Comparison of ENCODE assay signal across 1 cellular context in genomic region chr7:2555121-2556052, GRCh38.
TF ChIP-seq lines count a peak whose summit lies in the region.

BRAT1 (minus strand) TSS chr7:2555524; CDS start chr7:2554431, 1,093 bp downstream.

TF ChIP-seq in HepG2, 621 proteins besides CTCF, POLR2A, EP300 and RAD21 (continued from another document and continues in another):
- TF ChIP-seq ZNF891 (CRISPR knock-in tag; IDR thresholded peaks at IDR 0.05) (peak; percentile 65; the same call in 1 of the 2 replicates), ZNF691 (CRISPR knock-in tag; IDR thresholded peaks at IDR 0.05; ENCODE audit: borderline replicate concordance, low read depth) (0 out of 2 replicates have a peak, but pooled peaks have one; percentile 58), FOSL2 (CRISPR knock-in tag; IDR thresholded peaks at IDR 0.05) (0 out of 2 replicates have a peak, but pooled peaks have one; percentile 7), ZBTB20 (CRISPR knock-in tag; IDR thresholded peaks at IDR 0.05; ENCODE audit: borderline replicate concordance, low read depth) (no peak), HNRNPLL (IDR thresholded peaks at IDR 0.05; ENCODE audit: low read depth, low read length, poor library complexity, severe bottlenecking) (peak; percentile 53), SAP130 (CRISPR knock-in tag; IDR thresholded peaks at IDR 0.05; ENCODE audit: low read depth) (peak; percentile 68), ELF1 (CRISPR knock-in tag; IDR thresholded peaks at IDR 0.05) (no peak), SRSF1 (optimal IDR thresholded peaks at IDR 0.05; ENCODE audit: low read depth, low read length) (no peak), BCL6 (CRISPR knock-in tag; IDR thresholded peaks at IDR 0.05) (0 out of 2 replicates have a peak, but pooled peaks have one; percentile 7), HNF1B (CRISPR knock-in tag; IDR thresholded peaks at IDR 0.05) (peak; percentile 81), ERF (CRISPR knock-in tag; IDR thresholded peaks at IDR 0.05) (peak; percentile 45; the same call in 1 of the 2 replicates), ZBTB33 (CRISPR knock-in tag; IDR thresholded peaks at IDR 0.05) (peak; percentile 7; the same call in 1 of the 2 replicates), RNF2 (conservative IDR thresholded peaks at IDR 0.05; ENCODE audit: low read depth) (no peak), TFDP1 (CRISPR knock-in tag; IDR thresholded peaks at IDR 0.05; ENCODE audit: borderline replicate concordance) (no peak), ZNF441 (CRISPR knock-in tag; IDR thresholded peaks at IDR 0.05; ENCODE audit: borderline replicate concordance) (no peak; the same call in 1 of the 2 replicates), FOXK2 (IDR thresholded peaks at IDR 0.05) (peak; percentile 95), ZSCAN9 (CRISPR knock-in tag; IDR thresholded peaks at IDR 0.05; ENCODE audit: borderline replicate concordance) (0 out of 2 replicates have a peak, but pooled peaks have one; percentile 8), TAF1 (CRISPR knock-in tag; IDR thresholded peaks at IDR 0.05) (peak; percentile 55), PAWR (CRISPR knock-in tag; IDR thresholded peaks at IDR 0.05; ENCODE audit: borderline replicate concordance) (0 out of 2 replicates have a peak, but pooled peaks have one; percentile 67), CEBPG (CRISPR knock-in tag; IDR thresholded peaks at IDR 0.05) (peak; percentile 22; the same call in 1 of the 2 replicates), ZNF33A (CRISPR knock-in tag; IDR thresholded peaks at IDR 0.05; ENCODE audit: borderline replicate concordance) (no peak), ZNF607 (CRISPR knock-in tag; IDR thresholded peaks at IDR 0.05; ENCODE audit: borderline replicate concordance) (0 out of 2 replicates have a peak, but pooled peaks have one; percentile 73), ZSCAN21 (CRISPR knock-in tag; IDR thresholded peaks at IDR 0.05; ENCODE audit: borderline replicate concordance) (peak; percentile 45; the same call in 1 of the 2 replicates), PLRG1 (conservative IDR thresholded peaks at IDR 0.05) (no peak), RELA (CRISPR knock-in tag; IDR thresholded peaks at IDR 0.05) (0 out of 2 replicates have a peak, but pooled peaks have one; percentile 67), ZNF782 (CRISPR knock-in tag; IDR thresholded peaks at IDR 0.05; ENCODE audit: borderline replicate concordance) (0 out of 2 replicates have a peak, but pooled peaks have one; percentile 65), ZNF317 (CRISPR knock-in tag; IDR thresholded peaks at IDR 0.05) (0 out of 2 replicates have a peak, but pooled peaks have one; percentile 35), KDM5A (IDR thresholded peaks at IDR 0.05; ENCODE audit: borderline replicate concordance, low read length) (peak; percentile 36; the same call in 1 of the 2 replicates), CENPT (CRISPR knock-in tag; IDR thresholded peaks at IDR 0.05; ENCODE audit: low read depth) (no peak), SP5 (CRISPR knock-in tag; IDR thresholded peaks at IDR 0.05; ENCODE audit: borderline replicate concordance, low read depth) (peak; percentile 54; the same call in 1 of the 2 replicates), ZBTB7A (CRISPR knock-in tag; IDR thresholded peaks at IDR 0.05) (0 out of 2 replicates have a peak, but pooled peaks have one; percentile 53), REPIN1 (CRISPR knock-in tag; IDR thresholded peaks at IDR 0.05; ENCODE audit: borderline replicate concordance, low read depth) (peak; percentile 78), CEBPB (IDR thresholded peaks at IDR 0.05; ENCODE audit: borderline replicate concordance, low read depth, low read length) (no peak), HMG20A (CRISPR knock-in tag; IDR thresholded peaks at IDR 0.05; ENCODE audit: borderline replicate concordance) (0 out of 2 replicates have a peak, but pooled peaks have one; percentile 9), NR2C2 (CRISPR knock-in tag; IDR thresholded peaks at IDR 0.05; ENCODE audit: borderline replicate concordance) (peak; percentile 37; the same call in 1 of the 2 replicates), ZNF263 (CRISPR knock-in tag; IDR thresholded peaks at IDR 0.05) (peak; percentile 7; the same call in 1 of the 2 replicates), ZNF512B (CRISPR knock-in tag; IDR thresholded peaks at IDR 0.05; ENCODE audit: borderline replicate concordance) (no peak), ZNF383 (CRISPR knock-in tag; IDR thresholded peaks at IDR 0.05; ENCODE audit: borderline replicate concordance) (0 out of 2 replicates have a peak, but pooled peaks have one; percentile 42)
- TF ChIP-seq, protein P1, sequence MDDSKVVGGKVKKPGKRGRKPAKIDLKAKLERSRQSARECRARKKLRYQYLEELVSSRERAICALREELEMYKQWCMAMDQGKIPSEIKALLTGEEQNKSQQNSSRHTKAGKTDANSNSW (CRISPR knock-in tag; IDR thresholded peaks at IDR 0.05; ENCODE audit: borderline replicate concordance), result 0 out of 2 replicates have a peak, but pooled peaks have one; percentile 83
- TF ChIP-seq, protein P2, sequence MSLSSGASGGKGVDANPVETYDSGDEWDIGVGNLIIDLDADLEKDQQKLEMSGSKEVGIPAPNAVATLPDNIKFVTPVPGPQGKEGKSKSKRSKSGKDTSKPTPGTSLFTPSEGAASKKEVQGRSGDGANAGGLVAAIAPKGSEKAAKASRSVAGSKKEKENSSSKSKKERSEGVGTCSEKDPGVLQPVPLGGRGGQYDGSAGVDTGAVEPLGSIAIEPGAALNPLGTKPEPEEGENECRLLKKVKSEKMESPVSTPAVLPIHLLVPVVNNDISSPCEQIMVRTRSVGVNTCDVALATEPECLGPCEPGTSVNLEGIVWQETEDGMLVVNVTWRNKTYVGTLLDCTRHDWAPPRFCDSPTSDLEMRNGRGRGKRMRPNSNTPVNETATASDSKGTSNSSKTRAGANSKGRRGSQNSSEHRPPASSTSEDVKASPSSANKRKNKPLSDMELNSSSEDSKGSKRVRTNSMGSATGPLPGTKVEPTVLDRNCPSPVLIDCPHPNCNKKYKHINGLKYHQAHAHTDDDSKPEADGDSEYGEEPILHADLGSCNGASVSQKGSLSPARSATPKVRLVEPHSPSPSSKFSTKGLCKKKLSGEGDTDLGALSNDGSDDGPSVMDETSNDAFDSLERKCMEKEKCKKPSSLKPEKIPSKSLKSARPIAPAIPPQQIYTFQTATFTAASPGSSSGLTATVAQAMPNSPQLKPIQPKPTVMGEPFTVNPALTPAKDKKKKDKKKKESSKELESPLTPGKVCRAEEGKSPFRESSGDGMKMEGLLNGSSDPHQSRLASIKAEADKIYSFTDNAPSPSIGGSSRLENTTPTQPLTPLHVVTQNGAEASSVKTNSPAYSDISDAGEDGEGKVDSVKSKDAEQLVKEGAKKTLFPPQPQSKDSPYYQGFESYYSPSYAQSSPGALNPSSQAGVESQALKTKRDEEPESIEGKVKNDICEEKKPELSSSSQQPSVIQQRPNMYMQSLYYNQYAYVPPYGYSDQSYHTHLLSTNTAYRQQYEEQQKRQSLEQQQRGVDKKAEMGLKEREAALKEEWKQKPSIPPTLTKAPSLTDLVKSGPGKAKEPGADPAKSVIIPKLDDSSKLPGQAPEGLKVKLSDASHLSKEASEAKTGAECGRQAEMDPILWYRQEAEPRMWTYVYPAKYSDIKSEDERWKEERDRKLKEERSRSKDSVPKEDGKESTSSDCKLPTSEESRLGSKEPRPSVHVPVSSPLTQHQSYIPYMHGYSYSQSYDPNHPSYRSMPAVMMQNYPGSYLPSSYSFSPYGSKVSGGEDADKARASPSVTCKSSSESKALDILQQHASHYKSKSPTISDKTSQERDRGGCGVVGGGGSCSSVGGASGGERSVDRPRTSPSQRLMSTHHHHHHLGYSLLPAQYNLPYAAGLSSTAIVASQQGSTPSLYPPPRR (CRISPR knock-in tag; IDR thresholded peaks at IDR 0.05; ENCODE audit: borderline replicate concordance), result peak; percentile 51; the same call in 1 of the 2 replicates
- TF ChIP-seq, protein P3, sequence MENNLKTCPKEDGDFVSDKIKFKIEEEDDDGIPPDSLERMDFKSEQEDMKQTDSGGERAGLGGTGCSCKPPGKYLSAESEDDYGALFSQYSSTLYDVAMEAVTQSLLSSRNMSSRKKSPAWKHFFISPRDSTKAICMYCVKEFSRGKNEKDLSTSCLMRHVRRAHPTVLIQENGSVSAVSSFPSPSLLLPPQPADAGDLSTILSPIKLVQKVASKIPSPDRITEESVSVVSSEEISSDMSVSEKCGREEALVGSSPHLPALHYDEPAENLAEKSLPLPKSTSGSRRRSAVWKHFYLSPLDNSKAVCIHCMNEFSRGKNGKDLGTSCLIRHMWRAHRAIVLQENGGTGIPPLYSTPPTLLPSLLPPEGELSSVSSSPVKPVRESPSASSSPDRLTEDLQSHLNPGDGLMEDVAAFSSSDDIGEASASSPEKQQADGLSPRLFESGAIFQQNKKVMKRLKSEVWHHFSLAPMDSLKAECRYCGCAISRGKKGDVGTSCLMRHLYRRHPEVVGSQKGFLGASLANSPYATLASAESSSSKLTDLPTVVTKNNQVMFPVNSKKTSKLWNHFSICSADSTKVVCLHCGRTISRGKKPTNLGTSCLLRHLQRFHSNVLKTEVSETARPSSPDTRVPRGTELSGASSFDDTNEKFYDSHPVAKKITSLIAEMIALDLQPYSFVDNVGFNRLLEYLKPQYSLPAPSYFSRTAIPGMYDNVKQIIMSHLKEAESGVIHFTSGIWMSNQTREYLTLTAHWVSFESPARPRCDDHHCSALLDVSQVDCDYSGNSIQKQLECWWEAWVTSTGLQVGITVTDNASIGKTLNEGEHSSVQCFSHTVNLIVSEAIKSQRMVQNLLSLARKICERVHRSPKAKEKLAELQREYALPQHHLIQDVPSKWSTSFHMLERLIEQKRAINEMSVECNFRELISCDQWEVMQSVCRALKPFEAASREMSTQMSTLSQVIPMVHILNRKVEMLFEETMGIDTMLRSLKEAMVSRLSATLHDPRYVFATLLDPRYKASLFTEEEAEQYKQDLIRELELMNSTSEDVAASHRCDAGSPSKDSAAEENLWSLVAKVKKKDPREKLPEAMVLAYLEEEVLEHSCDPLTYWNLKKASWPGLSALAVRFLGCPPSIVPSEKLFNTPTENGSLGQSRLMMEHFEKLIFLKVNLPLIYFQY (CRISPR knock-in tag; IDR thresholded peaks at IDR 0.05; ENCODE audit: borderline replicate concordance), result peak; percentile 18; the same call in 1 of the 2 replicates
